ENCODE assay signal across 24 cellular contexts in genomic region chr2:240522406-240522805, GRCh38. TPM values are rescaled to one million over a fixed set of nuclear protein-coding genes. Genes with fewer than 3 reads are reported as not detected.
DNase-seq lines count a peak whose midpoint lies in the region; ATAC-seq, FAIRE-seq and TF ChIP-seq lines count a peak whose summit lies in the region.
"Had no signal": no experiment of that assay in that cellular context is flagged by ENCODE, and none has a peak within 500 bp of the region (broad histone marks: within the 10 kb centered on the region; RNA-seq: fewer than 3 reads in every experiment).

No MANE protein-coding gene starts in this region.

- H3K27ac Mint-ChIP-seq in endodermal cell = no peak overlapping the region
- H3K27ac Mint-ChIP-seq: B cell, CD14-positive monocyte, GM23338, HFFc6 had no signal

- peak overlapping the region in 6 of 10 experiments; percentile 26 to 60 (median 47); a peak in 5 of 20 replicates for H3K4me3 ChIP-seq in BLaER1 treated with 17β-estradiol and CSF1 and Interleukin-3, amounts not matched to agents 10 nM and 100 nM
- H3K4me3 ChIP-seq in endodermal cell (ENCODE audit: low read length) = no peak overlapping the region
- H3K4me3 ChIP-seq: GM23338, HAP-1, SJCRH30 had no signal

- H3K4me2 ChIP-seq in BLaER1 treated with 17β-estradiol and CSF1 and Interleukin-3, amounts not matched to agents 10 nM and 100 nM = no peak overlapping the region
- H3K4me2 ChIP-seq: GM23338 had no signal

- peaks cover 71 to 100% (median 97%) of the 10 kb centered on the region in 11 experiments for H3K36me3 ChIP-seq in BLaER1 treated with 17β-estradiol and CSF1 and Interleukin-3, amounts not matched to agents 10 nM and 100 nM
- H3K36me3 ChIP-seq in endodermal cell (ENCODE audit: control insufficient read depth, insufficient read depth, low read length) = peaks cover 9% of the 10 kb centered on the region

- peaks cover 35% of the 10 kb centered on the region for H3K27me3 Mint-ChIP-seq in endodermal cell (ENCODE audit: insufficient read depth)
- H3K27me3 Mint-ChIP-seq: B cell; CD8-positive, alpha-beta memory T cell had no signal

- no peak for ATAC-seq in HG03460 (IDR thresholded peaks at IDR 0.05; ENCODE audit: unreplicated experiment)
- ATAC-seq: GM23338 had no signal

- TF ChIP-seq CTCF in endodermal cell (conservative IDR thresholded peaks at IDR 0.05) = no peak

- no peaks in the 10 kb centered on the region; a peak in 2 of 22 replicates for H3K27me3 ChIP-seq in BLaER1 treated with 17β-estradiol and CSF1 and Interleukin-3, amounts not matched to agents 10 nM and 100 nM
- H3K27me3 ChIP-seq in endodermal cell (ENCODE audit: control insufficient read depth, insufficient read depth, low read length, poor library complexity, severe bottlenecking) = peaks cover 23% of the 10 kb centered on the region
- H3K27me3 ChIP-seq: SJCRH30 had no signal

- FAIRE-seq in GM12891 (lab: Jason Lieb, UNC) = peak; percentile 33
- no peak for FAIRE-seq in GM19239 (lab: Jason Lieb, UNC)
- FAIRE-seq: RCC 7860 had no signal

- H3K4me3 Mint-ChIP-seq in endodermal cell = no peak overlapping the region
- H3K4me3 Mint-ChIP-seq: B cell; CD14-positive monocyte; CD8-positive, alpha-beta memory T cell; GM23338; HFFc6 had no signal

- H3K9me3 Mint-ChIP-seq in endodermal cell = peaks cover 71% of the 10 kb centered on the region

- intact Hi-C loops in posterior vena cava (cut with DNase I) = no loop called here

- peaks cover 67% of the 10 kb centered on the region for H3K36me3 Mint-ChIP-seq in endodermal cell (ENCODE audit: low read depth)

- peaks cover 60 to 85% (median 72%) of the 10 kb centered on the region in 11 experiments for H3K9me3 ChIP-seq in BLaER1 treated with 17β-estradiol and CSF1 and Interleukin-3, amounts not matched to agents 10 nM and 100 nM (replicated peaks in 1 of 11)
- H3K9me3 ChIP-seq in endodermal cell (ENCODE audit: control insufficient read depth, low read length) = peaks cover 38% of the 10 kb centered on the region

- H3K27ac ChIP-seq in BLaER1 treated with 17β-estradiol and CSF1 and Interleukin-3, amounts not matched to agents 10 nM and 100 nM = no peak overlapping the region
- no peak overlapping the region for H3K27ac ChIP-seq in endodermal cell (ENCODE audit: low read depth, low read length)
- H3K27ac ChIP-seq: SJCRH30 had no signal

- H3K4me1 Mint-ChIP-seq in endodermal cell = peaks cover 2% of the 10 kb centered on the region

- H4K20me1 ChIP-seq in BLaER1 treated with 17β-estradiol and CSF1 and Interleukin-3, amounts not matched to agents 10 nM and 100 nM = peaks cover 0 to 4% (median 0%) of the 10 kb centered on the region in 11 experiments; a peak in 1 of 22 replicates

- no peak for TF ChIP-seq POLR2A in GM12891 (IDR thresholded peaks at IDR 0.05; ENCODE audit: low read depth, low read length)

- WGBS in endodermal cell (ENCODE audit: insufficient coverage in 1 of 2, insufficient read length in 1 of 2), 2 experiments = 94 to 97% methylated on average over 4 to 12 of the region's 12 CpGs

- H3K4me1 ChIP-seq in BLaER1 treated with 17β-estradiol and CSF1 and Interleukin-3, amounts not matched to agents 10 nM and 100 nM = peaks cover 0 to 8% (median 0%) of the 10 kb centered on the region in 10 experiments; a peak in 4 of 20 replicates
- H3K4me1 ChIP-seq in endodermal cell (ENCODE audit: control insufficient read depth, insufficient read depth, low read length) = no peaks in the 10 kb centered on the region
- H3K4me1 ChIP-seq: HAP-1, SJCRH30 had no signal

- DNase-seq in GM12891 (ENCODE audit: insufficient read length, low spot score) (no peak), endodermal cell (peak; percentile 21), posterior vena cava (ENCODE audit: low spot score) (peak; percentile 31), AG08396 (ENCODE audit: low spot score) (no peak), GM19239 (ENCODE audit: insufficient read length, low spot score) (no peak)
- DNase-seq in activated effector memory CD4-positive, alpha-beta T cell treated with anti-CD3 and anti-CD28 coated beads, Interleukin-2, amount 50 U/mL, for 16 hours = no peak
- DNase-seq: CD8-positive, alpha-beta memory T cell; DND-41; HFFc6; KBM-7; NCI-H1105 treated with DMSO at 0.1 percent for 48 hours; NCI-H146; NCI-H2029; NCI-H446; NCI-H524 treated with DMSO at 0.1 percent for 48 hours; NCI-H774; SJCRH30 had no signal

- no peak overlapping the region for H3K9ac ChIP-seq in BLaER1 treated with 17β-estradiol and CSF1 and Interleukin-3, amounts not matched to agents 10 nM and 100 nM
- no peak overlapping the region for H3K9ac ChIP-seq in endodermal cell (ENCODE audit: extremely low read depth, low read length, poor library complexity, severe bottlenecking)

TF ChIP-seq in GM12891, 5 proteins besides CTCF, POLR2A, EP300 and RAD21:
- TF ChIP-seq PAX5 (IDR thresholded peaks at IDR 0.05; ENCODE audit: insufficient read depth, low read length, severe bottlenecking) (no peak), TAF1 (IDR thresholded peaks at IDR 0.05; ENCODE audit: low read depth, low read length) (no peak), POU2F2 (IDR thresholded peaks at IDR 0.05; ENCODE audit: low read depth, low read length) (no peak), POLR2AphosphoS5 (IDR thresholded peaks at IDR 0.05; ENCODE audit: low read depth, low read length) (no peak), SPI1 (IDR thresholded peaks at IDR 0.05; ENCODE audit: low read depth, low read length) (no peak)
TF ChIP-seq in GM12891: peak in this region for 0.

RNA-seq across cellular contexts. Expression of gene ANKMY1, which starts 35.4 kb away (rescaled TPM):
- 8.3 TPM for polyA plus RNA-seq in GM12891 (2012; ENCODE audit: low read depth, missing spikeins)
- total RNA-seq in endodermal cell (10 to 100 TPM in 1 of 2 donors, 1 to 10 TPM in 1; 7.4 to 13.3 TPM), posterior vena cava (10 to 100 TPM in 1 of 2 donors, 1 to 10 TPM in 1; 7.1 to 12.9 TPM)
- polyA plus RNA-seq in endodermal cell (2013, experiment 1 of 2) = 6.2 TPM
- 4.8 TPM for polyA plus RNA-seq in endodermal cell (2013, experiment 2 of 2)

RNA-seq across cellular contexts. Expression of gene DUSP28, which starts 37.8 kb away (rescaled TPM):
- polyA plus RNA-seq in GM12891 (2012; ENCODE audit: low read depth, missing spikeins) = 6.9 TPM
- 1 to 10 TPM; 1.4 to 2.8 TPM for total RNA-seq in endodermal cell
- 8.9 TPM for polyA plus RNA-seq in endodermal cell (2013, experiment 1 of 2)
- polyA plus RNA-seq in endodermal cell (2013, experiment 2 of 2) = 6.1 TPM
- total RNA-seq in posterior vena cava = 1 to 10 TPM; 2.0 to 2.3 TPM

RNA-seq across cellular contexts. Expression of gene RNPEPL1, which starts 45.9 kb away (rescaled TPM):
- 26.9 TPM for polyA plus RNA-seq in GM12891 (2012; ENCODE audit: low read depth, missing spikeins)
- total RNA-seq in endodermal cell (10 to 100 TPM; 38.4 to 52.4 TPM), posterior vena cava (10 to 100 TPM; 47.1 to 49.3 TPM)
- 18.2 TPM for polyA plus RNA-seq in endodermal cell (2013, experiment 1 of 2)
- polyA plus RNA-seq in endodermal cell (2013, experiment 2 of 2) = 18.1 TPM

Comparison
In these comparisons a context has a peak if more than half of its experiments do, and no peak if none do; other contexts are left out.
1. DNase-seq: peak in endodermal cell (single experiment) and posterior vena cava (single experiment); none in GM12891 (single experiment), AG08396 (single experiment), activated effector memory CD4-positive, alpha-beta T cell treated with anti-CD3 and anti-CD28 coated beads, Interleukin-2, amount 50 U/mL, for 16 hours (single experiment) and GM19239 (single experiment).